In the genomic region with DNA sequence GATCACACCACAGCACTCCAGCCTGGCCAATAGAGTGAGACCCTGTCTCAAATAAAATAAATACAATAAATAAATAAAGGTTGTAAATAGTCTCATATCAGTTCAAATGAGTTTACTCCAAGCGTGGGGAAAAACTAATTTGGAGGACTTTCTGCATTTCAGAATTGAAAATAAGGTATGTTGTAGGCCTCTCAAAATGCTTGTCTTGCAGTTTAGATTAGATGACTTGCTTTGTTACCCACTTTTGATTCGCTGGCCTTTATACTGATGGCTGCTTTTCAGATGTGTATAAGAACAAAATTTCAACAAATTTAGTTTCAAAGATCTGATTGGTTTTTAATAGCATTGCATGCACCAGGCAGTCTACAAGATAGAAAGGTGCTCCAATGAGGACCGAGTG, we compare ENCODE assay signal across 26 cellular contexts. TPM values are rescaled to one million over a fixed set of nuclear protein-coding genes. Genes with fewer than 3 reads are reported as not detected.
"Had no signal": no experiment of that assay in that cellular context is flagged by ENCODE, and none has a peak within 500 bp of the region (broad histone marks: within the 10 kb centered on the region; RNA-seq: fewer than 3 reads in every experiment).

No MANE protein-coding gene starts in this region.

- H2AFZ ChIP-seq: neural progenitor cell had no signal

- H3K27me3 ChIP-seq: foreskin keratinocyte, neural progenitor cell, stomach, suprapubic skin, tibial nerve had no signal

- H3K4me2 ChIP-seq: neural progenitor cell had no signal

- H3K36me3 ChIP-seq: lower lobe of right lung, stomach, suprapubic skin, tibial nerve had no signal

- DNase-seq: activated CD4-positive, alpha-beta T cell treated with anti-CD3 and anti-CD28 coated beads for 1 hour; activated CD4-positive, alpha-beta T cell treated with anti-CD3 and anti-CD28 coated beads, Interleukin-2, amount 50 U/mL, for 4 hours; activated CD8-positive, alpha-beta memory T cell treated with anti-CD3 and anti-CD28 coated beads for 24 hours; activated CD8-positive, alpha-beta memory T cell treated with anti-CD3 and anti-CD28 coated beads, Interleukin-2, amount 50 U/mL, for 4 hours; activated naive CD4-positive, alpha-beta T cell; aorta; central memory CD4-positive, alpha-beta T cell; dermis blood vessel endothelial cell; effector CD8-positive, alpha-beta T cell; erythroblast; foreskin keratinocyte; kidney; lower lobe of right lung; naive B cell; posterior cingulate gyrus; small intestine; stimulated activated CD4-positive, alpha-beta T cell treated with anti-CD3 and anti-CD28 coated beads, Interleukin-2, amount 100 ng/mL, for 24 hours; stomach had no signal

- H3K4me3 ChIP-seq: lower lobe of right lung, stomach, suprapubic skin, tibial nerve had no signal

- H3K4me1 ChIP-seq: foreskin keratinocyte, neural progenitor cell had no signal

- H3K27ac Mint-ChIP-seq: neural progenitor cell had no signal

- FAIRE-seq: kidney, small intestine, urothelium cell line had no signal

- H3K9ac ChIP-seq: neural progenitor cell had no signal

- H3K27me3 Mint-ChIP-seq: naive B cell; stimulated activated memory B cell treated with anti-CD40 and anti-IgM and Interleukin-4, amounts not matched to agents 10 μg/mL and 1 μg/mL and 100 μg/mL, for 72 hours had no signal

- H3K27ac ChIP-seq: foreskin keratinocyte, lower lobe of right lung, neural progenitor cell, stomach, suprapubic skin, tibial nerve, VCaP had no signal

- ATAC-seq: foreskin keratinocyte; lower lobe of right lung; sciatic nerve; stimulated activated memory B cell treated with anti-CD40 and anti-IgM and Interleukin-4, amounts not matched to agents 10 μg/mL and 1 μg/mL and 100 μg/mL, for 72 hours had no signal

RNA-seq across cellular contexts. Expression of a gene that starts 2.2 kb away (rescaled TPM):
- total RNA-seq: glomerular endothelial cell had no signal
